ENCODE assay signal across 8 cellular contexts in genomic region chr12:48119078-48119833, GRCh38. TPM values are rescaled to one million over a fixed set of nuclear protein-coding genes. Genes with fewer than 3 reads are reported as not detected.
A peak's percentile ranks its signal among the peaks of the same experiment; 100 is the strongest.
DNase-seq lines count a peak whose midpoint lies in the region; ATAC-seq lines count a peak whose summit lies in the region.

TSS of gene PFKM (plus strand) at chr12:48119364. CDS start at chr12:48122775, 3,411 bp downstream.

- POLR2A ChIA-PET in naive thymus-derived CD4-positive, alpha-beta T cell (lab: Charles Lee): interaction anchor here (0.6 to 1.8 kb wide), 4 partner anchors 11 to 1741 kb away, joined by 3 to 7 read pairs (median 4); partner anchors contain the start of gene SENP1

- peaks cover 0 to 8% (median 0%) of the 10 kb centered on the region in 3 experiments for H3K36me3 ChIP-seq in naive thymus-derived CD4-positive, alpha-beta T cell (ENCODE audit: control insufficient read depth in 2 of 3, insufficient read depth in 3 of 3, low read length in 3 of 3)

- H3K27ac ChIP-seq in naive thymus-derived CD4-positive, alpha-beta T cell (ENCODE audit: low read depth, low read length): peak within 1 kb of the TSS; percentile 60

- peaks cover 0 to 6% (median 5%) of the 10 kb centered on the region in 5 donors for H3K36me3 Mint-ChIP-seq in naive thymus-derived CD4-positive, alpha-beta T cell

- H3K27ac Mint-ChIP-seq in naive thymus-derived CD4-positive, alpha-beta T cell: peak within 1 kb of the TSS; percentile 60 to 97 (median 84)

- H3K4me3 ChIP-seq in naive thymus-derived CD4-positive, alpha-beta T cell (ENCODE audit: low read length): peak within 1 kb of the TSS; percentile 85

- peak within 1 kb of the TSS; percentile 91 to 100 (median 98) for H3K4me3 Mint-ChIP-seq in naive thymus-derived CD4-positive, alpha-beta T cell

- H3K9me3 Mint-ChIP-seq in naive thymus-derived CD4-positive, alpha-beta T cell: no peaks in the 10 kb centered on the region

- no peaks in the 10 kb centered on the region for H3K9me3 ChIP-seq in naive thymus-derived CD4-positive, alpha-beta T cell (ENCODE audit: control insufficient read depth in 2 of 3, low read length in 3 of 3)

- intact Hi-C loops in naive thymus-derived CD4-positive, alpha-beta T cell (cut with micrococcal nuclease): loop anchor here (1.0 kb wide), 2 partner anchors 13 to 38 kb away; partner anchors contain the start of genes ASB8 (in 2 of the 2) and SENP1 (in 2 of the 2)

- peak; percentile 99 for ATAC-seq in GM21723 (IDR thresholded peaks at IDR 0.05; ENCODE audit: unreplicated experiment)
- peak; percentile 99 for ATAC-seq in naive thymus-derived CD4-positive, alpha-beta T cell
- peak; percentile 100 for ATAC-seq in stimulated activated naive CD8-positive, alpha-beta T cell treated with anti-CD3 and anti-CD28 coated beads, Interleukin-15, Interleukin-2, amounts not matched to agents 100 U/mL and 50 U/mL, for 24 hours

- peaks cover 13 to 25% (median 24%) of the 10 kb centered on the region in 7 donors for H3K4me1 Mint-ChIP-seq in naive thymus-derived CD4-positive, alpha-beta T cell

- in situ Hi-C loops in KBM-7 (cut with MboI; ENCODE audit: low pct_unique_long_range_greater_than_20kb, low sequenced_read_pairs): no loop called here

- no peaks in the 10 kb centered on the region for H3K27me3 ChIP-seq in naive thymus-derived CD4-positive, alpha-beta T cell (ENCODE audit: control insufficient read depth in 2 of 2, insufficient read depth in 2 of 2, low read length in 2 of 2)

- CTCF ChIA-PET in naive thymus-derived CD4-positive, alpha-beta T cell (lab: Charles Lee): interaction anchor here (0.6 kb wide), 1 partner anchor 212 kb away, joined by 3 read pairs; no protein-coding TSS in a partner anchor

- DNase-seq in DMS53 treated with DMSO at 0.1 percent for 48 hours (lab: John Stamatoyannopoulos, UW; ENCODE audit: unreplicated experiment) (peak; percentile 93), KBM-7 (peak; percentile 58), RKO (ENCODE audit: low spot score) (peak; percentile 95), activated T-helper 1 cell treated with Interleukin-2 at 50 U/mL for 16 hours (ENCODE audit: low read depth) (peak; percentile 33), fibroblast of gingiva (ENCODE audit: low read depth) (peak; percentile 89)
- peak; percentile 16 to 71 (median 63) for DNase-seq in naive thymus-derived CD4-positive, alpha-beta T cell
- peak; percentile 77 for DNase-seq in stimulated activated naive CD8-positive, alpha-beta T cell treated with anti-CD3 and anti-CD28 coated beads, Interleukin-15, Interleukin-2, amounts not matched to agents 100 U/mL and 50 U/mL, for 24 hours

- peaks cover 0 to 29% (median 9%) of the 10 kb centered on the region in 5 donors for H3K27me3 Mint-ChIP-seq in naive thymus-derived CD4-positive, alpha-beta T cell

- H3K4me1 ChIP-seq in naive thymus-derived CD4-positive, alpha-beta T cell (ENCODE audit: control insufficient read depth in 2 of 2, insufficient read depth in 2 of 2, low read length in 2 of 2): peaks cover 0 to 3% of the 10 kb centered on the region in 2 donors

RNA-seq across cellular contexts. Expression of gene PFKM, which starts in this region (rescaled TPM):
- total RNA-seq in naive thymus-derived CD4-positive, alpha-beta T cell: 10 to 100 TPM; 11.7 to 20.3 (median 14.5) TPM
- 1 to 10 TPM; 5.1 to 6.3 TPM for polyA plus RNA-seq in naive thymus-derived CD4-positive, alpha-beta T cell

Comparison
In these comparisons a context has a peak if more than half of its experiments do, and no peak if none do; other contexts are left out.
1. Peak in every context shown above with its lines: DNase-seq, ATAC-seq, H3K4me3 ChIP-seq and H3K27ac ChIP-seq.
2. DNase-seq: peak in every context shown above with its lines; median percentile 95 in RKO; 93 in DMS53 treated with DMSO at 0.1 percent for 48 hours; 89 in fibroblast of gingiva; 77 in stimulated activated naive CD8-positive, alpha-beta T cell treated with anti-CD3 and anti-CD28 coated beads, Interleukin-15, Interleukin-2, amounts not matched to agents 100 U/mL and 50 U/mL, for 24 hours; 63 in naive thymus-derived CD4-positive, alpha-beta T cell; 58 in KBM-7; 33 in activated T-helper 1 cell treated with Interleukin-2 at 50 U/mL for 16 hours.